10 cellular contexts compared by ENCODE assay signal in the genomic region with DNA sequence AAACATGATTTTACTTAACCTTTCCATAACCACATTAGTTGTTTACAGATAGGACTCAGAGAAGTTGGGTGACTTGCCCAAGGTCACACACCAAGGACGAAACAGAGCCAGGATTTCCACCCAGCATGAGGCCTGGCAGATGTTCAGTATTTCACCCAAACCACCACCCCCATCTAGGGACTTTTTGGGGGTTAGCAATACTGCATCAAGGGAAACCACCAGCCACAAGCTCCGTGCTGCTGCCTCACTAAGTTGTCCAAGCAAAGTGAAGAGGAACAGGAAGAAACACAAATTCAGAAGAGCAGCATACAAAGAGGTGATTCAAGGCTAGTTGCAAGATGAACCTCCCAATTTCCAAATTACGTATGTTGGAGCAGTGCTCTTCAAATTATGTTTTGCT.
DNase-seq lines count a peak whose midpoint lies in the region; ATAC-seq, FAIRE-seq and TF ChIP-seq lines count a peak whose summit lies in the region.
"Had no signal": no experiment of that assay in that cellular context is flagged by ENCODE, and none has a peak within 500 bp of the region (broad histone marks: within the 10 kb centered on the region; RNA-seq: fewer than 3 reads in every experiment).

No MANE protein-coding gene starts in this region.

- H3K9me3 Mint-ChIP-seq in stimulated activated naive B cell treated with anti-CD40 and anti-IgM and Interleukin-4, amounts not matched to agents 10 μg/mL and 1 μg/mL and 100 μg/mL, for 72 hours, result no peaks in the 10 kb centered on the region
- no peaks in the 10 kb centered on the region for H3K9me3 Mint-ChIP-seq in mesothelial cell of epicardium

- H3K27ac Mint-ChIP-seq in stimulated activated naive B cell treated with anti-CD40 and anti-IgM and Interleukin-4, amounts not matched to agents 10 μg/mL and 1 μg/mL and 100 μg/mL, for 72 hours, result no peak overlapping the region
- no peak overlapping the region for H3K27ac Mint-ChIP-seq in mesothelial cell of epicardium
- H3K27ac Mint-ChIP-seq: HFFc6 had no signal

- H3K4me3 ChIP-seq in Jurkat, Clone E6-1 (ENCODE audit: low read length), result no peak overlapping the region

- H3K27me3 Mint-ChIP-seq in stimulated activated naive B cell treated with anti-CD40 and anti-IgM and Interleukin-4, amounts not matched to agents 10 μg/mL and 1 μg/mL and 100 μg/mL, for 72 hours, result no peaks in the 10 kb centered on the region
- H3K27me3 Mint-ChIP-seq in mesothelial cell of epicardium (ENCODE audit: low read depth), result peaks cover 1% of the 10 kb centered on the region

- H3K36me3 Mint-ChIP-seq in stimulated activated naive B cell treated with anti-CD40 and anti-IgM and Interleukin-4, amounts not matched to agents 10 μg/mL and 1 μg/mL and 100 μg/mL, for 72 hours, result no peaks in the 10 kb centered on the region
- H3K36me3 Mint-ChIP-seq in mesothelial cell of epicardium, result no peaks in the 10 kb centered on the region

- DNase-seq in stimulated activated CD4-positive, alpha-beta T cell treated with anti-CD3 and anti-CD28 coated beads, Interleukin-1b, Interleukin-23, amount 100 ng/mL, for 48 hours, result peak; percentile 12
- no peak for DNase-seq in stimulated activated CD4-positive, alpha-beta T cell treated with anti-CD3 and anti-CD28 coated beads, Interleukin-4, amount 100 ng/mL, for 24 hours
- DNase-seq in Jurkat, Clone E6-1 (ENCODE audit: low read depth, low spot score), result peak; percentile 98
- DNase-seq in stimulated activated naive B cell treated with anti-CD40 and anti-IgM and Interleukin-4, amounts not matched to agents 10 μg/mL and 1 μg/mL and 100 μg/mL, for 72 hours, result peak; percentile 5
- DNase-seq in mesothelial cell of epicardium (ENCODE audit: low spot score in 2 of 2, unreplicated experiment in 2 of 2), result no peak
- DNase-seq in AML-193 (lab: John Stamatoyannopoulos, UW), result no peak
- no peak for DNase-seq in urothelium cell line (ENCODE audit: low spot score)
- DNase-seq: HFFc6, WERI-Rb-1 had no signal

- peak; percentile 99 for ATAC-seq in HG02610 (IDR thresholded peaks at IDR 0.05; ENCODE audit: unreplicated experiment)
- peak; percentile 80 to 97 for ATAC-seq in stimulated activated naive B cell treated with anti-CD40 and anti-IgM and Interleukin-4, amounts not matched to agents 10 μg/mL and 1 μg/mL and 100 μg/mL, for 72 hours (replicated peaks)

- H3K4me3 Mint-ChIP-seq in stimulated activated naive B cell treated with anti-CD40 and anti-IgM and Interleukin-4, amounts not matched to agents 10 μg/mL and 1 μg/mL and 100 μg/mL, for 72 hours, result no peak overlapping the region
- H3K4me3 Mint-ChIP-seq in mesothelial cell of epicardium, result no peak overlapping the region
- H3K4me3 Mint-ChIP-seq: HFFc6 had no signal

- H3K4me1 Mint-ChIP-seq in stimulated activated naive B cell treated with anti-CD40 and anti-IgM and Interleukin-4, amounts not matched to agents 10 μg/mL and 1 μg/mL and 100 μg/mL, for 72 hours, result peaks cover 0 to 5% of the 10 kb centered on the region in 2 donors
- peaks cover 2% of the 10 kb centered on the region for H3K4me1 Mint-ChIP-seq in mesothelial cell of epicardium

- TF ChIP-seq CTCF in mesothelial cell of epicardium (IDR thresholded peaks at IDR 0.05; ENCODE audit: unreplicated experiment), result no peak

- no peak for FAIRE-seq in urothelium cell line (lab: Jason Lieb, UNC)

Comparison
In these comparisons a context has a peak if more than half of its experiments do, and no peak if none do; other contexts are left out.
1. DNase-seq: peak in stimulated activated CD4-positive, alpha-beta T cell treated with anti-CD3 and anti-CD28 coated beads, Interleukin-1b, Interleukin-23, amount 100 ng/mL, for 48 hours (single experiment), Jurkat, Clone E6-1 (single experiment) and stimulated activated naive B cell treated with anti-CD40 and anti-IgM and Interleukin-4, amounts not matched to agents 10 μg/mL and 1 μg/mL and 100 μg/mL, for 72 hours (single experiment); none in stimulated activated CD4-positive, alpha-beta T cell treated with anti-CD3 and anti-CD28 coated beads, Interleukin-4, amount 100 ng/mL, for 24 hours (single experiment), mesothelial cell of epicardium (0 of 2), AML-193 (0 of 2) and urothelium cell line (single experiment).